9 cellular contexts compared by ENCODE assay signal in genomic region chr3:33874815-33875214, GRCh38.
"Had no signal": no experiment of that assay in that cellular context is flagged by ENCODE, and none has a peak within 500 bp of the region (broad histone marks: within the 10 kb centered on the region; RNA-seq: fewer than 3 reads in every experiment).

No MANE protein-coding gene starts in this region.

- H3K36me3 ChIP-seq: HAP-1 had no signal

- H3K4me1 ChIP-seq: HAP-1 had no signal

- ATAC-seq: GM23338, HCT116 had no signal

- H3K4me3 ChIP-seq: GM23248, GM23338, HAP-1 had no signal

- H3K9me3 Mint-ChIP-seq: GM23338, HFFc6 had no signal

- H3K4me3 Mint-ChIP-seq: GM23338, H9, HFFc6 had no signal

- DNase-seq: GM23248, GOT3, H7, H9, HCEC 1CT, HFFc6 had no signal

- H3K27ac ChIP-seq: GM23248 had no signal

- H3K9me3 ChIP-seq: HAP-1 had no signal

- H3K27ac Mint-ChIP-seq: GM23338, HFFc6 had no signal
